15 cellular contexts compared by ENCODE assay signal in the genomic region with DNA sequence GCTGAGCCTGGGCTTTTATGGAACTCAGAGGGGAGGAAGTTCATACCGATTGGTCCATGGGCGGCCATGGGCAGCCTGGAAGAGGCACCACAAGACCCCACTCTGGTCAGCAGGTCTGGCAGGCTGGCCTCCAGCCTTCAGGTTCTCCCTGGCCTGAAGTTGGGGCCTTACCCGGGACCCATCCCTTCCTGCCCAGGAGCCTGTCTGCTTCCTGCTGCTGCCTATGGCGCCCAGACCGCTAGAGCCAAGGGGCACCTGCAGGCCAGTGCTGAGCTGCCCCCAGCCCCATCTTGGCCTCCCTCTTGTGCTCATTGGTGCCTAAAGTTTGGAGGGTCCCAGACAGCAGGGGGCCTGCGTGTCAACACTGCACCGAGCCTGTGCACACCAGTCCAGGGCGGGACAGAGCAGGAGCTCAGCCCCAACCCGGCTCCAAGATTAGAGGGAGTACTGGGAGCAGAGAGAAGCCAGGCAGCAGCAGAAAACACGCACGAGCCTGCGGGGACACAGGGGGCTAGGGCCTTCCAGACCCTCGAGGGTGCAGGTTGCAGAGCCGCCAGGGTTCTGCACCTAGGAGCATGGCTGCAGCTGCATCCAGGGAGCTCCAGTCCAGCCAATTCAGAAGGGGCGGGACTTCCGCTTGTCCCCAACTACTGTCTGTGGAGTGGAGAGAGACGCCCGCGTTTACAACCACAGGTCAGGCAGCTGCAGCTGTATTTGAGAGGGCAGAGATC. TPM values are rescaled to one million over a fixed set of nuclear protein-coding genes. Genes with fewer than 3 reads are reported as not detected.
DNase-seq lines count a peak whose midpoint lies in the region; ATAC-seq and TF ChIP-seq lines count a peak whose summit lies in the region.
"Had no signal": no experiment of that assay in that cellular context is flagged by ENCODE, and none has a peak within 500 bp of the region (broad histone marks: within the 10 kb centered on the region; RNA-seq: fewer than 3 reads in every experiment).

No MANE protein-coding gene starts in this region.

- ATAC-seq in IMR-90 (ENCODE audit: low read depth) (no peak), HG03196 (IDR thresholded peaks at IDR 0.05; ENCODE audit: unreplicated experiment) (no peak)
- ATAC-seq: activated CD8-positive, alpha-beta T cell treated with anti-CD3 and anti-CD28 coated beads, Interleukin-2, amount 10 ng/mL, durations not matched to agents 7 days and 5 days had no signal

- H3K27ac ChIP-seq in IMR-90 (ENCODE audit: insufficient read depth, low read length), result no peak overlapping the region
- H3K27ac ChIP-seq: neutrophil, upper lobe of left lung had no signal

- H2BK20ac ChIP-seq in IMR-90 (ENCODE audit: low read depth, low read length), result no peak overlapping the region

- intact Hi-C loops in IMR-90 (cut with micrococcal nuclease), result no loop called here

- H3K4me1 ChIP-seq in IMR-90 (ENCODE audit: control insufficient read depth, insufficient read depth, low read length) (peaks cover 3% of the 10 kb centered on the region; the same call in 1 of the 2 replicates), iPS-15b (ENCODE audit: control insufficient read depth, insufficient read depth, low read length) (no peaks in the 10 kb centered on the region)
- H3K4me1 ChIP-seq: upper lobe of left lung had no signal

- H4K91ac ChIP-seq in IMR-90 (ENCODE audit: insufficient read depth, low read depth, low read length), result no peak overlapping the region

- no peak for TF ChIP-seq CTCF in IMR-90 (conservative IDR thresholded peaks at IDR 0.05; ENCODE audit: low read depth, low read length)

- H3K18ac ChIP-seq in IMR-90 (ENCODE audit: low read depth, low read length), result no peak overlapping the region

- H2BK5ac ChIP-seq in IMR-90 (ENCODE audit: low read depth, low read length, poor library complexity, severe bottlenecking), result no peak overlapping the region

- H4K8ac ChIP-seq in IMR-90 (ENCODE audit: low read depth in 2 of 2, low read length in 2 of 2), result no peak overlapping the region

- whole genome bisulfite sequencing in IMR-90 (ENCODE audit: extremely low coverage in 2 of 2, insufficient read length in 1 of 2), 2 experiments, result 43% methylated on average over 14 of the region's 19 CpGs; no CpG with 5 or more reads in 1 of the 2 experiments

- H2BK15ac ChIP-seq in IMR-90 (ENCODE audit: low read depth, low read length), result no peak overlapping the region

- H3K4ac ChIP-seq in IMR-90 (ENCODE audit: low read depth, low read length), result no peak overlapping the region

- no peak overlapping the region for H2AK5ac ChIP-seq in IMR-90 (ENCODE audit: low read depth, low read length)

- POLR2A ChIA-PET in IMR-90 (lab: Charles Lee; ENCODE audit: unreplicated experiment), result no interaction called here

- dilution Hi-C loops in IMR-90 (cut with HindIII; ENCODE audit: low sequenced_read_pairs, unreplicated experiment), result no loop called here

- no peaks in the 10 kb centered on the region for H4K20me1 ChIP-seq in IMR-90 (ENCODE audit: insufficient read depth, low read length)

- in situ Hi-C loops in IMR-90 (cut with MboI; ENCODE audit: low sequenced_read_pairs), result loop anchor here (25.0 kb wide), 1 partner anchor 88 kb away; a partner anchor contains a TSS

- no peak overlapping the region for H3K23ac ChIP-seq in IMR-90 (ENCODE audit: low read depth, low read length)

- DNase-seq in DMS153 (lab: John Stamatoyannopoulos, UW), result peak; percentile 81
- no peak for DNase-seq in IMR-90
- peak; percentile 84 for DNase-seq in NCI-H748 (lab: John Stamatoyannopoulos, UW; ENCODE audit: unreplicated experiment)
- DNase-seq in dedifferentiated amniotic fluid mesenchymal stem cell (ENCODE audit: extremely low spot score), result no peak
- DNase-seq in activated T-cell treated with anti-CD3 and anti-CD28 coated beads, Interleukin-2, amount 50 U/mL, for 1 hour, result no peak
- no peak for DNase-seq in NCI-H524 treated with DMSO at 0.1 percent for 48 hours (lab: John Stamatoyannopoulos, UW)
- DNase-seq: activated CD8-positive, alpha-beta T cell treated with anti-CD3 and anti-CD28 coated beads, Interleukin-2, amount 10 ng/mL, durations not matched to agents 7 days and 5 days; erythroblast; glutamatergic neuron; islet precursor cell; mesendoderm had no signal

- no peak overlapping the region for H2AK9ac ChIP-seq in IMR-90 (replicated peaks; ENCODE audit: low read depth, low read length, poor library complexity)

- no peaks in the 10 kb centered on the region for H3K9me3 ChIP-seq in IMR-90 (ENCODE audit: control insufficient read depth, insufficient read depth, low read length)
- H3K9me3 ChIP-seq in iPS-15b (ENCODE audit: control insufficient read depth, insufficient read depth, low read length), result no peaks in the 10 kb centered on the region
- H3K9me3 ChIP-seq: neutrophil, upper lobe of left lung had no signal

- TF ChIP-seq RAD21 in IMR-90 (IDR thresholded peaks at IDR 0.05; ENCODE audit: low read length), result no peak

- TF ChIP-seq POLR2A in IMR-90 (IDR thresholded peaks at IDR 0.05; ENCODE audit: low read depth, low read length), result no peak

- H3K4me2 ChIP-seq in IMR-90 (ENCODE audit: low read depth, low read length), result no peak overlapping the region

- no peaks in the 10 kb centered on the region for H3K9me1 ChIP-seq in IMR-90 (ENCODE audit: insufficient read depth, low read length)

- H3K14ac ChIP-seq in IMR-90 (replicated peaks; ENCODE audit: low read depth, low read length), result no peak overlapping the region

- no peaks in the 10 kb centered on the region for H3K79me1 ChIP-seq in IMR-90 (ENCODE audit: low read depth in 1 of 2, low read length in 2 of 2)

- H2AFZ ChIP-seq in IMR-90 (replicated peaks; ENCODE audit: low read length, poor library complexity), result peak overlapping the region; percentile 9

- H3K36me3 ChIP-seq in IMR-90 (ENCODE audit: control insufficient read depth, insufficient read depth, low read length) (no peaks in the 10 kb centered on the region), iPS-15b (ENCODE audit: control insufficient read depth, insufficient read depth, low read length) (no peaks in the 10 kb centered on the region)
- H3K36me3 ChIP-seq: neutrophil, upper lobe of left lung had no signal

- H4K5ac ChIP-seq in IMR-90 (ENCODE audit: low read depth, low read length), result no peak overlapping the region

- H2BK120ac ChIP-seq in IMR-90 (ENCODE audit: low read depth, low read length), result no peak overlapping the region

- peaks cover 2% of the 10 kb centered on the region; the same call in 1 of the 2 replicates for H3K27me3 ChIP-seq in IMR-90 (ENCODE audit: control insufficient read depth, insufficient read depth, low read length)
- H3K27me3 ChIP-seq in iPS-15b (ENCODE audit: control insufficient read depth, insufficient read depth, low read length), result no peaks in the 10 kb centered on the region
- H3K27me3 ChIP-seq: neutrophil, upper lobe of left lung had no signal

- CTCF ChIA-PET in IMR-90 (lab: Yijun Ruan, JAX), result no interaction called here

- BruUV-seq in IMR-90 (replicated peaks; lab: Mats Ljungman, UMichigan), result no TSS peak

- H3K4me3 ChIP-seq in IMR-90 (ENCODE audit: insufficient read depth, low read depth, low read length) (no peak overlapping the region), iPS-15b (ENCODE audit: low read depth, low read length) (peak overlapping the region; percentile 41)
- H3K4me3 ChIP-seq: upper lobe of left lung had no signal

- H3K9ac ChIP-seq in IMR-90 (ENCODE audit: low read depth, low read length) (no peak overlapping the region), iPS-15b (ENCODE audit: low read depth, low read length) (no peak overlapping the region)

- no peak overlapping the region for H3K56ac ChIP-seq in IMR-90 (ENCODE audit: extremely low read depth, insufficient read depth, low read length)

TF ChIP-seq in IMR-90, 13 proteins besides CTCF, POLR2A, EP300 and RAD21:
- TF ChIP-seq CEBPB (IDR thresholded peaks at IDR 0.05; ENCODE audit: low read depth, low read length) (no peak), CHD1 (IDR thresholded peaks at IDR 0.05; ENCODE audit: low read depth, low read length) (no peak), BHLHE40 (IDR thresholded peaks at IDR 0.05; ENCODE audit: low read depth, low read length) (no peak), MAZ (IDR thresholded peaks at IDR 0.05; ENCODE audit: borderline replicate concordance, low read depth, low read length) (no peak), FOS (IDR thresholded peaks at IDR 0.05; ENCODE audit: low read depth, low read length) (no peak), MAFK (IDR thresholded peaks at IDR 0.05; ENCODE audit: low read depth, low read length) (no peak), MXI1 (IDR thresholded peaks at IDR 0.05; ENCODE audit: borderline replicate concordance, low read depth, low read length) (no peak), RFX5 (IDR thresholded peaks at IDR 0.05; ENCODE audit: low read depth, low read length) (no peak)

RNA-seq across cellular contexts. Expression of a gene that starts 30.7 kb away (rescaled TPM):
- total RNA-seq in IMR-90 (2012; rRNA removed), result 4.5 and 6.1 TPM in 2 replicates
- polyA plus RNA-seq in IMR-90 (2012; rRNA removed), result 2.3 and 3.1 TPM in 2 replicates
- 0.40 and 0.51 TPM in 2 replicates for polyA plus RNA-seq in IMR-90 (2012; cell fraction: cytosol; rRNA removed)
- polyA plus RNA-seq in IMR-90 (2012; cell fraction: nucleus; rRNA removed; ENCODE audit: low replicate concordance), result 1.5 and 7.3 TPM in 2 replicates

RNA-seq across cellular contexts. Expression of a gene that starts 40.3 kb away (rescaled TPM):
- total RNA-seq in IMR-90 (2012; rRNA removed), result 13.8 and 17.2 TPM in 2 replicates
- polyA plus RNA-seq in IMR-90 (2012; rRNA removed), result 9.7 and 13.8 TPM in 2 replicates
- 3.0 and 5.0 TPM in 2 replicates for polyA plus RNA-seq in IMR-90 (2012; cell fraction: cytosol; rRNA removed)
- polyA plus RNA-seq in IMR-90 (2012; cell fraction: nucleus; rRNA removed; ENCODE audit: low replicate concordance), result 4.0 and 41.4 TPM in 2 replicates

Comparison
In these comparisons a context has a peak if more than half of its experiments do, and no peak if none do; other contexts are left out.
1. DNase-seq: peak in DMS153 (single experiment) and NCI-H748 (single experiment); none in IMR-90 (single experiment), dedifferentiated amniotic fluid mesenchymal stem cell (single experiment), activated T-cell treated with anti-CD3 and anti-CD28 coated beads, Interleukin-2, amount 50 U/mL, for 1 hour (single experiment) and NCI-H524 treated with DMSO at 0.1 percent for 48 hours (single experiment).